Comparison of ENCODE assay signal across 8 cellular contexts in genomic region chr1:232599178-232600041, GRCh38. TPM values are rescaled to one million over a fixed set of nuclear protein-coding genes. Genes with fewer than 3 reads are reported as not detected.
DNase-seq lines count a peak whose midpoint lies in the region; ATAC-seq and TF ChIP-seq lines count a peak whose summit lies in the region.

No MANE protein-coding gene starts in this region.

- peak overlapping the region; percentile 60 for H3K27ac Mint-ChIP-seq in neural crest cell (ENCODE audit: unreplicated experiment)

- peaks cover 60% of the 10 kb centered on the region for H3K4me1 Mint-ChIP-seq in neural crest cell

- H3K9me3 Mint-ChIP-seq in neural crest cell: no peaks in the 10 kb centered on the region

- DNase-seq in NCI-H1417 (lab: John Stamatoyannopoulos, UW) (peak in 2 of 3 experiments; percentile 30 to 71), NCI-H1417 treated with DMSO at 0.1 percent for 48 hours (lab: John Stamatoyannopoulos, UW) (no peak), OCI-M1 (lab: John Stamatoyannopoulos, UW) (peak; percentile 77), neural crest cell (ENCODE audit: low read depth, low spot score) (no peak), cortex of kidney (lab: John Stamatoyannopoulos, UW) (no peak), occipital lobe (lab: John Stamatoyannopoulos, UW) (no peak), NCI-H2227 (lab: John Stamatoyannopoulos, UW; ENCODE audit: unreplicated experiment) (no peak)

- no peak for TF ChIP-seq CTCF in neural crest cell (conservative IDR thresholded peaks at IDR 0.05)

- peak; percentile 61 for ATAC-seq in HG03064 (IDR thresholded peaks at IDR 0.05; ENCODE audit: low read depth, unreplicated experiment)

- H3K4me3 Mint-ChIP-seq in neural crest cell: no peak overlapping the region

- no peaks in the 10 kb centered on the region for H3K27me3 Mint-ChIP-seq in neural crest cell (ENCODE audit: low read depth)

- H3K36me3 Mint-ChIP-seq in neural crest cell (ENCODE audit: low read depth): peaks cover 8% of the 10 kb centered on the region

RNA-seq across cellular contexts. Expression of gene SIPA1L2, which starts 30.5 kb away (rescaled TPM):
- total RNA-seq in neural crest cell (34.5 and 38.7 TPM in 2 replicates), occipital lobe (36.7 TPM)

Comparison
In these comparisons a context has a peak if more than half of its experiments do, and no peak if none do; other contexts are left out.
1. DNase-seq: peak in NCI-H1417 (2 of 3) and OCI-M1 (single experiment); none in NCI-H1417 treated with DMSO at 0.1 percent for 48 hours (single experiment), neural crest cell (single experiment), cortex of kidney (single experiment), occipital lobe (single experiment) and NCI-H2227 (single experiment).